In genomic region chr6:5936611-5937010, GRCh38 we compare ENCODE assay signal across 19 cellular contexts.
"Had no signal": no experiment of that assay in that cellular context is flagged by ENCODE, and none has a peak within 500 bp of the region (broad histone marks: within the 10 kb centered on the region; RNA-seq: fewer than 3 reads in every experiment).

No MANE protein-coding gene starts in this region.

- H3K27ac Mint-ChIP-seq: activated T-helper 1 cell treated with anti-CD3 and anti-CD28 coated beads, Interleukin-12 subunit alpha, Interleukin-12 subunit beta, Interleukin-2, Interleukin-4 antibody, amounts not matched to agents 30 ng/mL and 10 ng/mL and 1 ng/mL, durations not matched to agents 14 hours and 24 hours and 36 hours; dendritic cell treated with granulocyte-macrophage colony-stimulating factor and Interleukin-4, amounts not matched to agents 40 ng/mL and 50 ng/mL, for 4 days; natural killer cell; stimulated activated naive B cell treated with anti-CD40 and anti-IgM and Interleukin-4, amounts not matched to agents 10 μg/mL and 1 μg/mL and 100 μg/mL, for 72 hours; T-helper 17 cell; WTC11 had no signal

- DNase-seq: activated CD4-positive, alpha-beta T cell treated with anti-CD3 and anti-CD28 coated beads for 48 hours; activated CD8-positive, alpha-beta memory T cell treated with anti-CD3 and anti-CD28 coated beads for 24 hours; activated naive CD4-positive, alpha-beta T cell; effector memory CD4-positive, alpha-beta T cell; heart right ventricle; left colon; mucosa of descending colon; natural killer cell; retina; stimulated activated CD4-positive, alpha-beta T cell treated with anti-CD3 and anti-CD28 coated beads, Interleukin-4, amount 100 ng/mL, for 1 hour; stimulated activated naive B cell treated with anti-CD40 and anti-IgM and Interleukin-4, amounts not matched to agents 10 μg/mL and 1 μg/mL and 100 μg/mL, for 72 hours; T-helper 17 cell; tibial artery; uterus had no signal

- H3K9me3 ChIP-seq: mucosa of descending colon, uterus had no signal

- ATAC-seq: gastroesophageal sphincter; heart right ventricle; left colon; mucosa of descending colon; natural killer cell; stimulated activated naive B cell treated with anti-CD40 and anti-IgM and Interleukin-4, amounts not matched to agents 10 μg/mL and 1 μg/mL and 100 μg/mL, for 72 hours; T-helper 17 cell; WTC11 had no signal

- H3K9me3 Mint-ChIP-seq: activated T-helper 1 cell treated with anti-CD3 and anti-CD28 coated beads, Interleukin-12 subunit alpha, Interleukin-12 subunit beta, Interleukin-2, Interleukin-4 antibody, amounts not matched to agents 30 ng/mL and 10 ng/mL and 1 ng/mL, durations not matched to agents 14 hours and 24 hours and 36 hours; natural killer cell had no signal

- H3K4me3 Mint-ChIP-seq: activated T-helper 1 cell treated with anti-CD3 and anti-CD28 coated beads, Interleukin-12 subunit alpha, Interleukin-12 subunit beta, Interleukin-2, Interleukin-4 antibody, amounts not matched to agents 30 ng/mL and 10 ng/mL and 1 ng/mL, durations not matched to agents 14 hours and 24 hours and 36 hours; dendritic cell treated with granulocyte-macrophage colony-stimulating factor and Interleukin-4, amounts not matched to agents 40 ng/mL and 50 ng/mL, for 4 days; natural killer cell; stimulated activated naive B cell treated with anti-CD40 and anti-IgM and Interleukin-4, amounts not matched to agents 10 μg/mL and 1 μg/mL and 100 μg/mL, for 72 hours; T-helper 17 cell; WTC11 had no signal

- H3K4me3 ChIP-seq: gastroesophageal sphincter, heart right ventricle, lung, mucosa of descending colon, tibial artery, uterus had no signal

- H3K36me3 Mint-ChIP-seq: natural killer cell had no signal

- H3K27me3 ChIP-seq: tibial artery, uterus had no signal

- H3K36me3 ChIP-seq: gastroesophageal sphincter, heart right ventricle, tibial artery, uterus had no signal

- H3K27ac ChIP-seq: gastroesophageal sphincter, heart right ventricle, tibial artery, uterus had no signal

- H3K4me1 Mint-ChIP-seq: natural killer cell; stimulated activated naive B cell treated with anti-CD40 and anti-IgM and Interleukin-4, amounts not matched to agents 10 μg/mL and 1 μg/mL and 100 μg/mL, for 72 hours; T-helper 17 cell had no signal

- H3K4me1 ChIP-seq: uterus had no signal
